ENCODE assay signal across 13 cellular contexts in genomic region chr2:85273732-85274731, GRCh38. TPM values are rescaled to one million over a fixed set of nuclear protein-coding genes. Genes with fewer than 3 reads are reported as not detected.
DNase-seq lines count a peak whose midpoint lies in the region; ATAC-seq and TF ChIP-seq lines count a peak whose summit lies in the region.
"Had no signal": no experiment of that assay in that cellular context is flagged by ENCODE, and none has a peak within 500 bp of the region (broad histone marks: within the 10 kb centered on the region; RNA-seq: fewer than 3 reads in every experiment).

No MANE protein-coding gene starts in this region.

- 60% methylated on average over 21 of the region's 21 CpGs for WGBS in right cardiac atrium

- H3K9me3 ChIP-seq in right cardiac atrium (ENCODE audit: control insufficient read depth, low read length) (no peaks in the 10 kb centered on the region), uterus (no peaks in the 10 kb centered on the region), HAP-1 (no peaks in the 10 kb centered on the region)
- H3K9me3 ChIP-seq: thoracic aorta had no signal

- in situ Hi-C loops in HAP-1 (cut with MboI; ENCODE audit: low sequenced_read_pairs) = no loop called here

- H3K4me1 ChIP-seq in right cardiac atrium (ENCODE audit: control insufficient read depth, insufficient read depth, low read length) = peaks cover 16% of the 10 kb centered on the region
- peaks cover 5 to 25% of the 10 kb centered on the region in 2 donors for H3K4me1 ChIP-seq in uterus
- no peaks in the 10 kb centered on the region for H3K4me1 ChIP-seq in HAP-1

- TF ChIP-seq POLR2A in uterus (IDR thresholded peaks at IDR 0.05) = no peak

- ATAC-seq in left cardiac atrium (peak in 1 of 2 donors; percentile 15), right cardiac atrium (no peak), GM19463 (IDR thresholded peaks at IDR 0.05; ENCODE audit: unreplicated experiment) (no peak)
- ATAC-seq: T-cell had no signal

- DNase-seq in left cardiac atrium (peak; percentile 39), right cardiac atrium (no peak), RKO (ENCODE audit: low spot score) (peak; percentile 51), fibroblast of peridontal ligament (ENCODE audit: extremely low read depth) (peak; percentile 72), uterus (peak; percentile 58 to 69), NCI-H2081 treated with DMSO at 0.1 percent for 48 hours (lab: John Stamatoyannopoulos, UW) (no peak), HAP-1 (ENCODE audit: low spot score in 2 of 2) (no peak)
- DNase-seq: activated naive CD4-positive, alpha-beta T cell treated with anti-CD3 and anti-CD28 coated beads for 36 hours; CD4-positive, CD25-positive, alpha-beta regulatory T cell; T-cell had no signal

- no peak overlapping the region for H3K4me3 ChIP-seq in right cardiac atrium (ENCODE audit: low read length)
- no peak overlapping the region for H3K4me3 ChIP-seq in uterus
- H3K4me3 ChIP-seq in HAP-1 = no peak overlapping the region
- H3K4me3 ChIP-seq: skin epidermis, thoracic aorta had no signal

- H3K27ac ChIP-seq in right cardiac atrium (ENCODE audit: low read length) (no peak overlapping the region), uterus (peak overlapping the region; percentile 58 to 72)
- H3K27ac ChIP-seq: skin epidermis had no signal

- H3K36me3 ChIP-seq in uterus (no peaks in the 10 kb centered on the region), HAP-1 (replicated peaks) (no peaks in the 10 kb centered on the region)
- H3K36me3 ChIP-seq: thoracic aorta had no signal

- TF ChIP-seq CTCF in uterus (IDR thresholded peaks at IDR 0.05) = no peak

- no peaks in the 10 kb centered on the region for H3K27me3 ChIP-seq in right cardiac atrium (ENCODE audit: control insufficient read depth, insufficient read depth)
- H3K27me3 ChIP-seq in uterus = no peaks in the 10 kb centered on the region
- no peaks in the 10 kb centered on the region for H3K27me3 ChIP-seq in HAP-1 (ENCODE audit: low read depth)

- intact Hi-C loops in left cardiac atrium (cut with DNase I) = no loop called here
- intact Hi-C loops in right cardiac atrium (cut with DNase I) = no loop called here
- intact Hi-C loops in uterus (cut with DNase I; ENCODE audit: low total_unique reads) = no loop called here

RNA-seq across cellular contexts. Expression of gene TGOLN2, which starts 53.8 kb away (rescaled TPM):
- total RNA-seq in left cardiac atrium (10 to 100 TPM; 71.1 to 73.9 TPM), right cardiac atrium (10 to 100 TPM; 75.4 to 82.6 (median 79.4) TPM), uterus (100 to 1,000 TPM in 1 of 4 donors, 10 to 100 TPM in 3; 62.0 to 106 (median 89.4) TPM)
- 29.9 TPM for polyA plus RNA-seq in right cardiac atrium

Comparison
In these comparisons a context has a peak if more than half of its experiments do, and no peak if none do; other contexts are left out.
1. DNase-seq: peak in left cardiac atrium (single experiment), RKO (single experiment), fibroblast of peridontal ligament (single experiment) and uterus (2 of 2); none in right cardiac atrium (0 of 3), NCI-H2081 treated with DMSO at 0.1 percent for 48 hours (single experiment) and HAP-1 (0 of 2).